Comparison of ENCODE assay signal across 7 cellular contexts in genomic region chr16:2543771-2544170, GRCh38. TPM values are rescaled to one million over a fixed set of nuclear protein-coding genes. Genes with fewer than 3 reads are reported as not detected.
"Had no signal": no experiment of that assay in that cellular context is flagged by ENCODE, and none has a peak within 500 bp of the region (broad histone marks: within the 10 kb centered on the region; RNA-seq: fewer than 3 reads in every experiment).

No MANE protein-coding gene starts in this region.

RNA-seq across cellular contexts. Expression of gene CEMP1, which starts 12.6 kb away (rescaled TPM):
- total RNA-seq: activated CD4-positive, alpha-beta T cell treated with anti-CD3 and anti-CD28 coated beads for 36 hours; activated CD8-positive, alpha-beta memory T cell treated with anti-CD3 and anti-CD28 coated beads, Interleukin-2, amount 10 ng/mL, durations not matched to agents 7 days and 5 days; activated CD8-positive, alpha-beta T cell treated with anti-CD3 and anti-CD28 coated beads, Interleukin-2, amount 10 ng/mL, durations not matched to agents 7 days and 5 days; activated T-helper 2 cell treated with anti-CD3 and anti-CD28 coated beads, Interferon-gamma antibody, Interleukin-2, Interleukin-4, amounts not matched to agents 10 μg/mL and 5 μg/mL and 100 μg/mL, durations not matched to agents 14 hours and 24 hours and 36 hours; ascending aorta; cardiac septum; cerebellum had no signal
